8 cellular contexts compared by ENCODE assay signal in genomic region chr10:103759100-103759781, GRCh38.
A peak's percentile ranks its signal among the peaks of the same experiment; 100 is the strongest.
DNase-seq lines count a peak whose midpoint lies in the region; ATAC-seq, FAIRE-seq and TF ChIP-seq lines count a peak whose summit lies in the region.

No MANE protein-coding gene starts in this region.

- H3K36me3 ChIP-seq in BJ (ENCODE audit: control insufficient read depth, insufficient read depth, low read length) (no peaks in the 10 kb centered on the region), astrocyte (ENCODE audit: insufficient read depth, low read length) (no peaks in the 10 kb centered on the region), neuronal stem cell (replicated peaks in 1 of 2; ENCODE audit: control insufficient read depth in 2 of 2, insufficient read depth in 2 of 2, low read length in 2 of 2) (no peaks in the 10 kb centered on the region)

- DNase-seq in BJ (ENCODE audit: low read depth) = peak; percentile 25
- DNase-seq in NOMO-1 (lab: John Stamatoyannopoulos, UW; ENCODE audit: unreplicated experiment in 2 of 2) = peak; percentile 92 to 95
- DNase-seq in astrocyte (ENCODE audit: low read depth) = peak; percentile 84
- DNase-seq in hypothalamus (lab: John Stamatoyannopoulos, UW) = peak in 31 of 51 donors; percentile 19 to 84 (median 47)
- DNase-seq in neuronal stem cell (ENCODE audit: low spot score) = no peak
- DNase-seq in NK-92 treated with Interleukin-12 subunit alpha and Interleukin-12 subunit beta, amount 100 ng/mL, for 24 hours (lab: John Stamatoyannopoulos, UW) = no peak

- no peaks in the 10 kb centered on the region for H3K27me3 Mint-ChIP-seq in astrocyte (ENCODE audit: low read depth, unreplicated experiment)
- no peaks in the 10 kb centered on the region for H3K27me3 Mint-ChIP-seq in stimulated activated memory B cell treated with anti-CD40 and anti-IgM and Interleukin-4, amounts not matched to agents 10 μg/mL and 1 μg/mL and 100 μg/mL, for 72 hours

- H3K79me1 ChIP-seq in neuronal stem cell (ENCODE audit: low read depth, low read length) = no peaks in the 10 kb centered on the region

- no peak overlapping the region for H3K23ac ChIP-seq in neuronal stem cell (ENCODE audit: low read depth, low read length, poor library complexity)

- H3K27ac ChIP-seq in astrocyte (ENCODE audit: low read depth, low read length) (peak overlapping the region; percentile 68), neuronal stem cell (replicated peaks; ENCODE audit: low read length) (no peak overlapping the region)

- POLR2A ChIA-PET in BJ (lab: Charles Lee) = interaction anchor here (0.6 kb wide), 3 partner anchors 22 to 37 kb away, joined by 3 to 6 read pairs (median 3); no protein-coding TSS in a partner anchor

- H2BK120ac ChIP-seq in neuronal stem cell (ENCODE audit: low read depth, low read length) = no peak overlapping the region

- H2BK12ac ChIP-seq in neuronal stem cell (ENCODE audit: low read length) = no peak overlapping the region

- H3K36me3 Mint-ChIP-seq in astrocyte (ENCODE audit: low read depth, unreplicated experiment) = no peaks in the 10 kb centered on the region
- H3K36me3 Mint-ChIP-seq in stimulated activated memory B cell treated with anti-CD40 and anti-IgM and Interleukin-4, amounts not matched to agents 10 μg/mL and 1 μg/mL and 100 μg/mL, for 72 hours = no peaks in the 10 kb centered on the region

- no peak overlapping the region for H2AFZ ChIP-seq in astrocyte (ENCODE audit: low read depth, low read length)
- H2AFZ ChIP-seq in neuronal stem cell (ENCODE audit: low read length) = no peak overlapping the region

- no peak overlapping the region for H3K18ac ChIP-seq in neuronal stem cell (ENCODE audit: low read length)

- H4K91ac ChIP-seq in neuronal stem cell (ENCODE audit: low read depth, low read length, poor library complexity) = no peak overlapping the region

- peaks cover 3% of the 10 kb centered on the region for H3K79me2 ChIP-seq in astrocyte (ENCODE audit: insufficient read depth, low read length)

- peak overlapping the region; percentile 55 for H3K4me3 Mint-ChIP-seq in astrocyte (ENCODE audit: unreplicated experiment)
- H3K4me3 Mint-ChIP-seq in stimulated activated memory B cell treated with anti-CD40 and anti-IgM and Interleukin-4, amounts not matched to agents 10 μg/mL and 1 μg/mL and 100 μg/mL, for 72 hours = no peak overlapping the region

- CTCF ChIA-PET in BJ (lab: Yijun Ruan, JAX) = interaction anchor here (1.0 to 1.8 kb wide), 5 partner anchors 10 to 46 kb away, joined by 3 to 6 read pairs (median 5); no protein-coding TSS in a partner anchor

- H4K20me1 ChIP-seq in astrocyte (ENCODE audit: insufficient read depth, low read length) = no peaks in the 10 kb centered on the region

- H2BK15ac ChIP-seq in neuronal stem cell (ENCODE audit: low read length) = no peak overlapping the region

- H3K4me1 Mint-ChIP-seq in astrocyte (ENCODE audit: low read depth, unreplicated experiment) = peaks cover 47% of the 10 kb centered on the region
- peaks cover 17% of the 10 kb centered on the region for H3K4me1 Mint-ChIP-seq in stimulated activated memory B cell treated with anti-CD40 and anti-IgM and Interleukin-4, amounts not matched to agents 10 μg/mL and 1 μg/mL and 100 μg/mL, for 72 hours

- FAIRE-seq in astrocyte (lab: Jason Lieb, UNC) = peak; percentile 26

- H3K14ac ChIP-seq in neuronal stem cell (ENCODE audit: low read length) = no peak overlapping the region

- H3K4me3 ChIP-seq in BJ (ENCODE audit: low read depth, low read length) (no peak overlapping the region), astrocyte (ENCODE audit: insufficient read depth, low read depth, low read length) (no peak overlapping the region), neuronal stem cell (ENCODE audit: low read length in 2 of 2) (no peak overlapping the region)

- WGBS in neuronal stem cell (ENCODE audit: extremely low coverage in 2 of 2, insufficient read length in 2 of 2, insufficient replicate concordance in 1 of 2), 2 donors = no CpG with 5 or more reads among the region's 10 CpGs

- H3K27ac Mint-ChIP-seq in astrocyte (ENCODE audit: unreplicated experiment) = peak overlapping the region; percentile 80
- H3K27ac Mint-ChIP-seq in stimulated activated memory B cell treated with anti-CD40 and anti-IgM and Interleukin-4, amounts not matched to agents 10 μg/mL and 1 μg/mL and 100 μg/mL, for 72 hours = no peak overlapping the region

- no peak overlapping the region for H3K4ac ChIP-seq in neuronal stem cell (ENCODE audit: low read length)

- H3K9ac ChIP-seq in astrocyte (ENCODE audit: low read length) (peak overlapping the region; percentile 66), neuronal stem cell (ENCODE audit: low read depth, low read length, poor library complexity) (no peak overlapping the region)

- H3K9me3 ChIP-seq in astrocyte (ENCODE audit: insufficient read depth, low read depth, low read length) (no peaks in the 10 kb centered on the region), neuronal stem cell (replicated peaks in 1 of 2; ENCODE audit: control insufficient read depth in 2 of 2, insufficient read depth in 1 of 2, low read depth in 1 of 2, low read length in 2 of 2) (no peaks in the 10 kb centered on the region)

- H2BK5ac ChIP-seq in neuronal stem cell (ENCODE audit: low read length) = no peak overlapping the region

- TF ChIP-seq CTCF in BJ (IDR thresholded peaks at IDR 0.05; ENCODE audit: insufficient read depth, low read depth, low read length) (no peak), astrocyte (IDR thresholded peaks at IDR 0.05; ENCODE audit: insufficient read depth, low read depth, low read length) (no peak)

- no peak overlapping the region for H4K8ac ChIP-seq in neuronal stem cell (ENCODE audit: low read depth, low read length)

- no peaks in the 10 kb centered on the region for H3K27me3 ChIP-seq in BJ (ENCODE audit: control insufficient read depth, insufficient read depth, low read length)
- H3K27me3 ChIP-seq in astrocyte (ENCODE audit: insufficient read depth, low read length) = no peaks in the 10 kb centered on the region
- H3K27me3 ChIP-seq in neuronal stem cell (ENCODE audit: control insufficient read depth in 3 of 3, insufficient read depth in 3 of 3, low read depth in 1 of 3, low read length in 3 of 3) = no peaks in the 10 kb centered on the region

- H2AK5ac ChIP-seq in neuronal stem cell (ENCODE audit: low read depth, low read length) = no peak overlapping the region

- H3K4me1 ChIP-seq in astrocyte (ENCODE audit: insufficient read depth, low read length) (peaks cover 58% of the 10 kb centered on the region), neuronal stem cell (ENCODE audit: control insufficient read depth in 2 of 2, insufficient read depth in 1 of 2, low read depth in 1 of 2, low read length in 2 of 2) (peaks cover 19 to 26% of the 10 kb centered on the region in 2 donors)

- peak overlapping the region; percentile 57 for H3K4me2 ChIP-seq in astrocyte (ENCODE audit: low read length)
- H3K4me2 ChIP-seq in neuronal stem cell (ENCODE audit: insufficient read depth, low read length, poor library complexity, severe bottlenecking) = no peak overlapping the region

- H3K9me3 Mint-ChIP-seq in astrocyte (ENCODE audit: unreplicated experiment) = peaks cover 2% of the 10 kb centered on the region
- peaks cover 3% of the 10 kb centered on the region for H3K9me3 Mint-ChIP-seq in stimulated activated memory B cell treated with anti-CD40 and anti-IgM and Interleukin-4, amounts not matched to agents 10 μg/mL and 1 μg/mL and 100 μg/mL, for 72 hours

- ATAC-seq in GM21529 (IDR thresholded peaks at IDR 0.05; ENCODE audit: unreplicated experiment) = peak; percentile 51
- peak; percentile 47 for ATAC-seq in stimulated activated memory B cell treated with anti-CD40 and anti-IgM and Interleukin-4, amounts not matched to agents 10 μg/mL and 1 μg/mL and 100 μg/mL, for 72 hours

Comparison
In these comparisons a context has a peak if more than half of its experiments do, and no peak if none do; other contexts are left out.
1. DNase-seq: peak in BJ (single experiment), NOMO-1 (2 of 2), astrocyte (single experiment) and hypothalamus (31 of 51); none in neuronal stem cell (single experiment) and NK-92 treated with Interleukin-12 subunit alpha and Interleukin-12 subunit beta, amount 100 ng/mL, for 24 hours (single experiment).